1 cellular context compared by ENCODE assay signal in the genomic region with DNA sequence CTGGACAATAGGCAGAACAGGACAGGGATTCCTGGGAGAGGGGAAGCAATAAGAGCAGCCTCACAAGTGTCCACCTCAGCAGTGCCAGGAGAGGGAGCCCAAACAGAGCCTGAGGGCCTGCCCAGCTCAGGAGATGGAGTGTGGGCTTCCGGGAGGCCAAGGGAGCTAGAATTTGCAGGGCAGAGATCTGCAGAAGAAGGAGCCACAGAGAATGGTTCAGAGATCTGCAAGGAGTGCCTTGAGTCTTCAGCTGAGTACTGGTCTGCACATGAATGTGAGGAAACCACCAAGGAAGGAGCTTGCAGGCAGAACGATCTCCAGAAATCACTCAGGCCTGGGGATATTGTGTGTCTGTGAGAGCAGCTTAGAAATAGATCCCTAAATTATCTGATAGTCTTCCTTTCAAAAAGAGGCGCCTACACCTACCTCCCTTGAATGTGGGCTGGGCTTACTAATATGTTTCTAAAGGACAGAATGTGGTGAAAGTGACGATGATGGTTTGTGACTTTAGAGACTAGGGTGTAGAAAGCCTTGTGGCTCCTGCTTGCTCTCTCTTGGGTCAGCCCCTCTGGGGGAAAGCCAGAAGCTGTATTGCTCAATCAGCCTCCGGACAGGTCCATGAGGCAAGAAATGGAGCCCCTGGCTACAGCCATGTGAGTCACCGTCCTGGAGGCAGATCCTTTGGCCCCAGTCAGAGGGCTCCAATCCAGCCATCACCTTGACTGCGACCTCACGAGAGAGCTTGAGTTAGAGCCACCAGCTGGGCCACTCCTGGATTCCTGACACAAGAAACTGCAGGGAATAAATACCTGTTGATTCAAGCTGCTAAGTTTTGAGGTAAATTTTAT.
A peak's percentile ranks its signal among the peaks of the same experiment; 100 is the strongest.
TF ChIP-seq lines count a peak whose summit lies in the region.

No MANE protein-coding gene starts in this region.

TF ChIP-seq in HepG2, 621 proteins besides CTCF, POLR2A, EP300 and RAD21 (continued from another document and continues in another):
- TF ChIP-seq, protein P1, sequence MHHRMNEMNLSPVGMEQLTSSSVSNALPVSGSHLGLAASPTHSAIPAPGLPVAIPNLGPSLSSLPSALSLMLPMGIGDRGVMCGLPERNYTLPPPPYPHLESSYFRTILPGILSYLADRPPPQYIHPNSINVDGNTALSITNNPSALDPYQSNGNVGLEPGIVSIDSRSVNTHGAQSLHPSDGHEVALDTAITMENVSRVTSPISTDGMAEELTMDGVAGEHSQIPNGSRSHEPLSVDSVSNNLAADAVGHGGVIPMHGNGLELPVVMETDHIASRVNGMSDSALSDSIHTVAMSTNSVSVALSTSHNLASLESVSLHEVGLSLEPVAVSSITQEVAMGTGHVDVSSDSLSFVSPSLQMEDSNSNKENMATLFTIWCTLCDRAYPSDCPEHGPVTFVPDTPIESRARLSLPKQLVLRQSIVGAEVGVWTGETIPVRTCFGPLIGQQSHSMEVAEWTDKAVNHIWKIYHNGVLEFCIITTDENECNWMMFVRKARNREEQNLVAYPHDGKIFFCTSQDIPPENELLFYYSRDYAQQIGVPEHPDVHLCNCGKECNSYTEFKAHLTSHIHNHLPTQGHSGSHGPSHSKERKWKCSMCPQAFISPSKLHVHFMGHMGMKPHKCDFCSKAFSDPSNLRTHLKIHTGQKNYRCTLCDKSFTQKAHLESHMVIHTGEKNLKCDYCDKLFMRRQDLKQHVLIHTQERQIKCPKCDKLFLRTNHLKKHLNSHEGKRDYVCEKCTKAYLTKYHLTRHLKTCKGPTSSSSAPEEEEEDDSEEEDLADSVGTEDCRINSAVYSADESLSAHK (CRISPR knock-in tag; IDR thresholded peaks at IDR 0.05; ENCODE audit: borderline replicate concordance): no peak
- TF ChIP-seq, protein P2, sequence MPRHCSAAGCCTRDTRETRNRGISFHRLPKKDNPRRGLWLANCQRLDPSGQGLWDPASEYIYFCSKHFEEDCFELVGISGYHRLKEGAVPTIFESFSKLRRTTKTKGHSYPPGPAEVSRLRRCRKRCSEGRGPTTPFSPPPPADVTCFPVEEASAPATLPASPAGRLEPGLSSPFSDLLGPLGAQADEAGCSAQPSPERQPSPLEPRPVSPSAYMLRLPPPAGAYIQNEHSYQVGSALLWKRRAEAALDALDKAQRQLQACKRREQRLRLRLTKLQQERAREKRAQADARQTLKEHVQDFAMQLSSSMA (CRISPR knock-in tag; IDR thresholded peaks at IDR 0.05): no peak
- TF ChIP-seq PAX8 (CRISPR knock-in tag; IDR thresholded peaks at IDR 0.05; ENCODE audit: borderline replicate concordance) (no peak), MXI1 (IDR thresholded peaks at IDR 0.05; ENCODE audit: borderline replicate concordance, low read depth, low read length) (peak; percentile 44; the same call in 1 of the 3 replicates), HNF4A (CRISPR knock-in tag; IDR thresholded peaks at IDR 0.05) (0 out of 2 replicates have a peak, but pooled peaks have one; percentile 2), ZSCAN9 (CRISPR knock-in tag; IDR thresholded peaks at IDR 0.05; ENCODE audit: borderline replicate concordance) (no peak), NCOA1 (CRISPR knock-in tag; IDR thresholded peaks at IDR 0.05) (no peak), SP4 (CRISPR knock-in tag; IDR thresholded peaks at IDR 0.05) (peak; percentile 54), GATAD2A (CRISPR knock-in tag; IDR thresholded peaks at IDR 0.05) (peak; percentile 50; the same call in 1 of the 2 replicates), CBFB (CRISPR knock-in tag; IDR thresholded peaks at IDR 0.05) (no peak), ZKSCAN1 (IDR thresholded peaks at IDR 0.05; ENCODE audit: low read length) (no peak), SIN3B (IDR thresholded peaks at IDR 0.05; ENCODE audit: low read length) (no peak), HNRNPUL1 (IDR thresholded peaks at IDR 0.05; ENCODE audit: low read depth, low read length) (no peak), SIX4 (CRISPR knock-in tag; IDR thresholded peaks at IDR 0.05) (no peak), ZNF136 (CRISPR knock-in tag; IDR thresholded peaks at IDR 0.05; ENCODE audit: low read depth) (peak; percentile 18; the same call in 1 of the 2 replicates), GTF2F1 (IDR thresholded peaks at IDR 0.05; ENCODE audit: low read length) (no peak), ZNF598 (CRISPR knock-in tag; IDR thresholded peaks at IDR 0.05; ENCODE audit: borderline replicate concordance) (0 out of 2 replicates have a peak, but pooled peaks have one; percentile 25), ZNF225 (CRISPR knock-in tag; IDR thresholded peaks at IDR 0.05) (no peak), ZNF549 (CRISPR knock-in tag; IDR thresholded peaks at IDR 0.05) (no peak), ZNF34 (CRISPR knock-in tag; IDR thresholded peaks at IDR 0.05; ENCODE audit: borderline replicate concordance) (no peak), TMF1 (CRISPR knock-in tag; IDR thresholded peaks at IDR 0.05; ENCODE audit: low read depth) (no peak), HNRNPLL (IDR thresholded peaks at IDR 0.05; ENCODE audit: low read depth, low read length, poor library complexity, severe bottlenecking) (no peak), SUZ12 (IDR thresholded peaks at IDR 0.05; ENCODE audit: low read depth, low read length) (no peak), MED1 (CRISPR knock-in tag; IDR thresholded peaks at IDR 0.05) (no peak), ELF1 (CRISPR knock-in tag; IDR thresholded peaks at IDR 0.05) (peak; percentile 65), ZNF260 (CRISPR knock-in tag; IDR thresholded peaks at IDR 0.05; ENCODE audit: borderline replicate concordance, low read depth) (no peak), SRF (IDR thresholded peaks at IDR 0.05; ENCODE audit: low read depth, low read length) (no peak), TBP (CRISPR knock-in tag; IDR thresholded peaks at IDR 0.05) (no peak), NR2F6 (IDR thresholded peaks at IDR 0.05) (no peak), NR2F6 (CRISPR knock-in tag; IDR thresholded peaks at IDR 0.05) (peak; percentile 26; the same call in 1 of the 2 replicates), ZNF781 (CRISPR knock-in tag; IDR thresholded peaks at IDR 0.05; ENCODE audit: borderline replicate concordance, not compliant biosample characterization) (peak; percentile 75), ZSCAN22 (CRISPR knock-in tag; IDR thresholded peaks at IDR 0.05) (no peak), IRF2 (CRISPR knock-in tag; IDR thresholded peaks at IDR 0.05) (no peak; the same call in 1 of the 2 replicates), ZNF644 (CRISPR knock-in tag; IDR thresholded peaks at IDR 0.05; ENCODE audit: low read depth) (peak; percentile 81), ZNF446 (CRISPR knock-in tag; IDR thresholded peaks at IDR 0.05) (no peak), ZNF180 (CRISPR knock-in tag; IDR thresholded peaks at IDR 0.05; ENCODE audit: borderline replicate concordance, low read depth) (no peak), FOXA1 (IDR thresholded peaks at IDR 0.05) (no peak), FOXA1 (CRISPR knock-in tag; IDR thresholded peaks at IDR 0.05) (no peak)
- TF ChIP-seq, protein P3, sequence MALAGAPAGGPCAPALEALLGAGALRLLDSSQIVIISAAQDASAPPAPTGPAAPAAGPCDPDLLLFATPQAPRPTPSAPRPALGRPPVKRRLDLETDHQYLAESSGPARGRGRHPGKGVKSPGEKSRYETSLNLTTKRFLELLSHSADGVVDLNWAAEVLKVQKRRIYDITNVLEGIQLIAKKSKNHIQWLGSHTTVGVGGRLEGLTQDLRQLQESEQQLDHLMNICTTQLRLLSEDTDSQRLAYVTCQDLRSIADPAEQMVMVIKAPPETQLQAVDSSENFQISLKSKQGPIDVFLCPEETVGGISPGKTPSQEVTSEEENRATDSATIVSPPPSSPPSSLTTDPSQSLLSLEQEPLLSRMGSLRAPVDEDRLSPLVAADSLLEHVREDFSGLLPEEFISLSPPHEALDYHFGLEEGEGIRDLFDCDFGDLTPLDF (CRISPR knock-in tag; IDR thresholded peaks at IDR 0.05): no peak
- TF ChIP-seq, protein P4, sequence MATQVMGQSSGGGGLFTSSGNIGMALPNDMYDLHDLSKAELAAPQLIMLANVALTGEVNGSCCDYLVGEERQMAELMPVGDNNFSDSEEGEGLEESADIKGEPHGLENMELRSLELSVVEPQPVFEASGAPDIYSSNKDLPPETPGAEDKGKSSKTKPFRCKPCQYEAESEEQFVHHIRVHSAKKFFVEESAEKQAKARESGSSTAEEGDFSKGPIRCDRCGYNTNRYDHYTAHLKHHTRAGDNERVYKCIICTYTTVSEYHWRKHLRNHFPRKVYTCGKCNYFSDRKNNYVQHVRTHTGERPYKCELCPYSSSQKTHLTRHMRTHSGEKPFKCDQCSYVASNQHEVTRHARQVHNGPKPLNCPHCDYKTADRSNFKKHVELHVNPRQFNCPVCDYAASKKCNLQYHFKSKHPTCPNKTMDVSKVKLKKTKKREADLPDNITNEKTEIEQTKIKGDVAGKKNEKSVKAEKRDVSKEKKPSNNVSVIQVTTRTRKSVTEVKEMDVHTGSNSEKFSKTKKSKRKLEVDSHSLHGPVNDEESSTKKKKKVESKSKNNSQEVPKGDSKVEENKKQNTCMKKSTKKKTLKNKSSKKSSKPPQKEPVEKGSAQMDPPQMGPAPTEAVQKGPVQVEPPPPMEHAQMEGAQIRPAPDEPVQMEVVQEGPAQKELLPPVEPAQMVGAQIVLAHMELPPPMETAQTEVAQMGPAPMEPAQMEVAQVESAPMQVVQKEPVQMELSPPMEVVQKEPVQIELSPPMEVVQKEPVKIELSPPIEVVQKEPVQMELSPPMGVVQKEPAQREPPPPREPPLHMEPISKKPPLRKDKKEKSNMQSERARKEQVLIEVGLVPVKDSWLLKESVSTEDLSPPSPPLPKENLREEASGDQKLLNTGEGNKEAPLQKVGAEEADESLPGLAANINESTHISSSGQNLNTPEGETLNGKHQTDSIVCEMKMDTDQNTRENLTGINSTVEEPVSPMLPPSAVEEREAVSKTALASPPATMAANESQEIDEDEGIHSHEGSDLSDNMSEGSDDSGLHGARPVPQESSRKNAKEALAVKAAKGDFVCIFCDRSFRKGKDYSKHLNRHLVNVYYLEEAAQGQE (IDR thresholded peaks at IDR 0.05; ENCODE audit: borderline replicate concordance in 1 of 2, low read depth in 1 of 2, low read length in 2 of 2): no peak
- TF ChIP-seq, protein P5, sequence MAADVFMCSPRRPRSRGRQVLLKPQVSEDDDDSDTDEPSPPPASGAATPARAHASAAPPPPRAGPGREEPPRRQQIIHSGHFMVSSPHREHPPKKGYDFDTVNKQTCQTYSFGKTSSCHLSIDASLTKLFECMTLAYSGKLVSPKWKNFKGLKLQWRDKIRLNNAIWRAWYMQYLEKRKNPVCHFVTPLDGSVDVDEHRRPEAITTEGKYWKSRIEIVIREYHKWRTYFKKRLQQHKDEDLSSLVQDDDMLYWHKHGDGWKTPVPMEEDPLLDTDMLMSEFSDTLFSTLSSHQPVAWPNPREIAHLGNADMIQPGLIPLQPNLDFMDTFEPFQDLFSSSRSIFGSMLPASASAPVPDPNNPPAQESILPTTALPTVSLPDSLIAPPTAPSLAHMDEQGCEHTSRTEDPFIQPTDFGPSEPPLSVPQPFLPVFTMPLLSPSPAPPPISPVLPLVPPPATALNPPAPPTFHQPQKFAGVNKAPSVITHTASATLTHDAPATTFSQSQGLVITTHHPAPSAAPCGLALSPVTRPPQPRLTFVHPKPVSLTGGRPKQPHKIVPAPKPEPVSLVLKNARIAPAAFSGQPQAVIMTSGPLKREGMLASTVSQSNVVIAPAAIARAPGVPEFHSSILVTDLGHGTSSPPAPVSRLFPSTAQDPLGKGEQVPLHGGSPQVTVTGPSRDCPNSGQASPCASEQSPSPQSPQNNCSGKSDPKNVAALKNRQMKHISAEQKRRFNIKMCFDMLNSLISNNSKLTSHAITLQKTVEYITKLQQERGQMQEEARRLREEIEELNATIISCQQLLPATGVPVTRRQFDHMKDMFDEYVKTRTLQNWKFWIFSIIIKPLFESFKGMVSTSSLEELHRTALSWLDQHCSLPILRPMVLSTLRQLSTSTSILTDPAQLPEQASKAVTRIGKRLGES (CRISPR knock-in tag; IDR thresholded peaks at IDR 0.05; ENCODE audit: borderline replicate concordance): no peak
- TF ChIP-seq, protein P6, sequence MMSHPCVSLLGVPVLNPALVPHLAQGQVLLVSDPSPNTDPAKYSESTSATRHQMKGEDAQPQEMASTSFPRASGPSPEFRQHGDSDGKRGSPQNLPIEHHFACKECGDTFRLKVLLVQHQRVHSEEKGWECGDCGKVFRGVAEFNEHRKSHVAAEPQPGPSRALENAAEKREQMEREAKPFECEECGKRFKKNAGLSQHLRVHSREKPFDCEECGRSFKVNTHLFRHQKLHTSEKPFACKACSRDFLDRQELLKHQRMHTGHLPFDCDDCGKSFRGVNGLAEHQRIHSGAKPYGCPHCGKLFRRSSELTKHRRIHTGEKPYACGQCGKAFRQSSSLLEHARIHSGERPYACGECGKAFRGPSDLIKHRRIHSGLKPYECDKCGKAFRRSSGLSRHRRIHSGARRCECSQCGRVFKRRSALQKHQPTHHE (CRISPR knock-in tag; IDR thresholded peaks at IDR 0.05; ENCODE audit: borderline replicate concordance): peak; percentile 45; the same call in 1 of the 2 replicates
- TF ChIP-seq, protein P7, sequence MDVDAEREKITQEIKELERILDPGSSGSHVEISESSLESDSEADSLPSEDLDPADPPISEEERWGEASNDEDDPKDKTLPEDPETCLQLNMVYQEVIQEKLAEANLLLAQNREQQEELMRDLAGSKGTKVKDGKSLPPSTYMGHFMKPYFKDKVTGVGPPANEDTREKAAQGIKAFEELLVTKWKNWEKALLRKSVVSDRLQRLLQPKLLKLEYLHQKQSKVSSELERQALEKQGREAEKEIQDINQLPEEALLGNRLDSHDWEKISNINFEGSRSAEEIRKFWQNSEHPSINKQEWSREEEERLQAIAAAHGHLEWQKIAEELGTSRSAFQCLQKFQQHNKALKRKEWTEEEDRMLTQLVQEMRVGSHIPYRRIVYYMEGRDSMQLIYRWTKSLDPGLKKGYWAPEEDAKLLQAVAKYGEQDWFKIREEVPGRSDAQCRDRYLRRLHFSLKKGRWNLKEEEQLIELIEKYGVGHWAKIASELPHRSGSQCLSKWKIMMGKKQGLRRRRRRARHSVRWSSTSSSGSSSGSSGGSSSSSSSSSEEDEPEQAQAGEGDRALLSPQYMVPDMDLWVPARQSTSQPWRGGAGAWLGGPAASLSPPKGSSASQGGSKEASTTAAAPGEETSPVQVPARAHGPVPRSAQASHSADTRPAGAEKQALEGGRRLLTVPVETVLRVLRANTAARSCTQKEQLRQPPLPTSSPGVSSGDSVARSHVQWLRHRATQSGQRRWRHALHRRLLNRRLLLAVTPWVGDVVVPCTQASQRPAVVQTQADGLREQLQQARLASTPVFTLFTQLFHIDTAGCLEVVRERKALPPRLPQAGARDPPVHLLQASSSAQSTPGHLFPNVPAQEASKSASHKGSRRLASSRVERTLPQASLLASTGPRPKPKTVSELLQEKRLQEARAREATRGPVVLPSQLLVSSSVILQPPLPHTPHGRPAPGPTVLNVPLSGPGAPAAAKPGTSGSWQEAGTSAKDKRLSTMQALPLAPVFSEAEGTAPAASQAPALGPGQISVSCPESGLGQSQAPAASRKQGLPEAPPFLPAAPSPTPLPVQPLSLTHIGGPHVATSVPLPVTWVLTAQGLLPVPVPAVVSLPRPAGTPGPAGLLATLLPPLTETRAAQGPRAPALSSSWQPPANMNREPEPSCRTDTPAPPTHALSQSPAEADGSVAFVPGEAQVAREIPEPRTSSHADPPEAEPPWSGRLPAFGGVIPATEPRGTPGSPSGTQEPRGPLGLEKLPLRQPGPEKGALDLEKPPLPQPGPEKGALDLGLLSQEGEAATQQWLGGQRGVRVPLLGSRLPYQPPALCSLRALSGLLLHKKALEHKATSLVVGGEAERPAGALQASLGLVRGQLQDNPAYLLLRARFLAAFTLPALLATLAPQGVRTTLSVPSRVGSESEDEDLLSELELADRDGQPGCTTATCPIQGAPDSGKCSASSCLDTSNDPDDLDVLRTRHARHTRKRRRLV (CRISPR knock-in tag; IDR thresholded peaks at IDR 0.05): 0 out of 2 replicates have a peak, but pooled peaks have one; percentile 41
